1 cellular context compared by ENCODE assay signal in genomic region chr14:56810341-56810740, GRCh38.
TF ChIP-seq lines count a peak whose summit lies in the region.

Gene OTX2 (minus strand): TSS chr14:56810479. CDS start chr14:56805456, 5,023 bp downstream.

TF ChIP-seq in H1, 55 proteins besides CTCF, POLR2A, EP300 and RAD21:
- no peak for TF ChIP-seq SRF (IDR thresholded peaks at IDR 0.05; ENCODE audit: low read depth, low read length)
- TF ChIP-seq TCF12 (IDR thresholded peaks at IDR 0.05; ENCODE audit: low read depth, low read length), result no peak
- no peak for TF ChIP-seq CTBP2 (IDR thresholded peaks at IDR 0.05; ENCODE audit: borderline replicate concordance, insufficient read depth, insufficient read length, low read length)
- no peak for TF ChIP-seq ATF3 (IDR thresholded peaks at IDR 0.05; ENCODE audit: insufficient read depth, low read depth, low read length)
- TF ChIP-seq, protein P1, sequence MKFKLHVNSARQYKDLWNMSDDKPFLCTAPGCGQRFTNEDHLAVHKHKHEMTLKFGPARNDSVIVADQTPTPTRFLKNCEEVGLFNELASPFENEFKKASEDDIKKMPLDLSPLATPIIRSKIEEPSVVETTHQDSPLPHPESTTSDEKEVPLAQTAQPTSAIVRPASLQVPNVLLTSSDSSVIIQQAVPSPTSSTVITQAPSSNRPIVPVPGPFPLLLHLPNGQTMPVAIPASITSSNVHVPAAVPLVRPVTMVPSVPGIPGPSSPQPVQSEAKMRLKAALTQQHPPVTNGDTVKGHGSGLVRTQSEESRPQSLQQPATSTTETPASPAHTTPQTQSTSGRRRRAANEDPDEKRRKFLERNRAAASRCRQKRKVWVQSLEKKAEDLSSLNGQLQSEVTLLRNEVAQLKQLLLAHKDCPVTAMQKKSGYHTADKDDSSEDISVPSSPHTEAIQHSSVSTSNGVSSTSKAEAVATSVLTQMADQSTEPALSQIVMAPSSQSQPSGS (IDR thresholded peaks at IDR 0.05; ENCODE audit: low read length), result no peak
- no peak for TF ChIP-seq GABPA (IDR thresholded peaks at IDR 0.05; ENCODE audit: borderline replicate concordance, insufficient read depth, low read length)
- no peak for TF ChIP-seq KDM1A (IDR thresholded peaks at IDR 0.05; ENCODE audit: borderline replicate concordance, low read length)
- no peak for TF ChIP-seq TAF7 (optimal IDR thresholded peaks at IDR 0.05; ENCODE audit: borderline replicate concordance, low read depth, low read length)
- no peak for TF ChIP-seq ASH2L (IDR thresholded peaks at IDR 0.05; ENCODE audit: low read length)
- no peak for TF ChIP-seq JUND (IDR thresholded peaks at IDR 0.05; ENCODE audit: low read length)
- no peak for TF ChIP-seq YY1 (IDR thresholded peaks at IDR 0.05; ENCODE audit: low read depth, low read length)
- no peak for TF ChIP-seq CHD2 (IDR thresholded peaks at IDR 0.05; ENCODE audit: low read length)
- TF ChIP-seq HDAC2 (IDR thresholded peaks at IDR 0.05; ENCODE audit: borderline replicate concordance in 1 of 2, low read depth in 2 of 2, low read length in 2 of 2), result no peak
- no peak for TF ChIP-seq RXRA (IDR thresholded peaks at IDR 0.05; ENCODE audit: insufficient read depth, low read depth, low read length)
- TF ChIP-seq BCL11A (IDR thresholded peaks at IDR 0.05; ENCODE audit: low read depth in 2 of 2, low read length in 2 of 2), result no peak
- TF ChIP-seq CREB1 (IDR thresholded peaks at IDR 0.05), result no peak
